ENCODE assay signal across 20 cellular contexts in genomic region chr4:52877006-52877405, GRCh38. TPM values are rescaled to one million over a fixed set of nuclear protein-coding genes. Genes with fewer than 3 reads are reported as not detected.
"Had no signal": no experiment of that assay in that cellular context is flagged by ENCODE, and none has a peak within 500 bp of the region (broad histone marks: within the 10 kb centered on the region; RNA-seq: fewer than 3 reads in every experiment).

No MANE protein-coding gene starts in this region.

- H3K27me3 ChIP-seq: brain microvascular endothelial cell, colonic mucosa, foreskin keratinocyte, transverse colon, uterus had no signal

- ATAC-seq: activated CD4-positive, CD25-positive, alpha-beta regulatory T cell treated with anti-CD3 and anti-CD28 coated beads, Interleukin-2, amount 50 U/mL, for 24 hours; activated naive CD8-positive, alpha-beta T cell treated with anti-CD3 and anti-CD28 coated beads, Interleukin-2, amount 50 U/mL, for 24 hours; activated T-cell treated with anti-CD3 and anti-CD28 coated beads, Interleukin-2, amount 50 U/mL, for 4 hours; foreskin keratinocyte had no signal

- H3K4me3 Mint-ChIP-seq: activated CD4-positive, alpha-beta T cell treated with anti-CD3 and anti-CD28 coated beads, Interleukin-2, amount 10 ng/mL, durations not matched to agents 7 days and 5 days; activated naive CD4-positive, alpha-beta T cell treated with anti-CD3 and anti-CD28 coated beads, Interleukin-2, amount 10 ng/mL, durations not matched to agents 7 days and 5 days; activated naive CD8-positive, alpha-beta T cell treated with anti-CD3 and anti-CD28 coated beads, Interleukin-2, amount 50 U/mL, for 24 hours; activated T-cell treated with anti-CD3 and anti-CD28 coated beads, Interleukin-2, amount 50 U/mL, for 4 hours; central memory CD8-positive, alpha-beta T cell; natural killer cell treated with Interleukin-12 subunit alpha and Interleukin-12 subunit beta and Interleukin-15 and Interleukin-18, amount 100 ng/mL, for 72 hours had no signal

- DNase-seq: activated CD4-positive, alpha-beta T cell treated with anti-CD3 and anti-CD28 coated beads, Interleukin-2, amount 10 ng/mL, durations not matched to agents 7 days and 5 days; activated CD8-positive, alpha-beta memory T cell treated with anti-CD3 and anti-CD28 coated beads, Interleukin-2, amount 50 U/mL, for 4 hours; activated effector memory CD4-positive, alpha-beta T cell treated with Interleukin-2 at 50 U/mL for 16 hours; activated naive CD4-positive, alpha-beta T cell treated with anti-CD3 and anti-CD28 coated beads, Interleukin-2, amount 10 ng/mL, durations not matched to agents 7 days and 5 days; activated naive CD8-positive, alpha-beta T cell treated with anti-CD3 and anti-CD28 coated beads, Interleukin-2, amount 50 U/mL, for 24 hours; activated T-cell treated with anti-CD3 and anti-CD28 coated beads, Interleukin-2, amount 50 U/mL, for 4 hours; anterior cingulate cortex; brain microvascular endothelial cell; colonic mucosa; foreskin keratinocyte; stimulated activated CD4-positive, alpha-beta T cell treated with anti-CD3 and anti-CD28 coated beads, Interleukin-12 subunit alpha, Interleukin-12 subunit beta, amount 100 ng/mL, for 4 hours; stimulated activated CD4-positive, alpha-beta T cell treated with anti-CD3 and anti-CD28 coated beads, Interleukin-1b, Interleukin-23, amount 100 ng/mL, for 48 hours; stimulated activated CD8-positive, alpha-beta memory T cell treated with anti-CD3 and anti-CD28 coated beads, Interleukin-4, amount 100 ng/mL, for 48 hours; stimulated activated naive CD4-positive, alpha-beta T cell; substantia nigra; transverse colon; uterus had no signal

- H3K9me3 ChIP-seq: colonic mucosa, transverse colon, uterus had no signal

- H3K9me3 Mint-ChIP-seq: activated CD4-positive, alpha-beta T cell treated with anti-CD3 and anti-CD28 coated beads, Interleukin-2, amount 10 ng/mL, durations not matched to agents 7 days and 5 days; activated naive CD4-positive, alpha-beta T cell treated with anti-CD3 and anti-CD28 coated beads, Interleukin-2, amount 10 ng/mL, durations not matched to agents 7 days and 5 days; activated naive CD8-positive, alpha-beta T cell treated with anti-CD3 and anti-CD28 coated beads, Interleukin-2, amount 50 U/mL, for 24 hours; activated T-cell treated with anti-CD3 and anti-CD28 coated beads, Interleukin-2, amount 50 U/mL, for 4 hours; central memory CD8-positive, alpha-beta T cell; natural killer cell treated with Interleukin-12 subunit alpha and Interleukin-12 subunit beta and Interleukin-15 and Interleukin-18, amount 100 ng/mL, for 72 hours had no signal

- H3K27ac Mint-ChIP-seq: activated CD4-positive, alpha-beta T cell treated with anti-CD3 and anti-CD28 coated beads, Interleukin-2, amount 10 ng/mL, durations not matched to agents 7 days and 5 days; activated naive CD4-positive, alpha-beta T cell treated with anti-CD3 and anti-CD28 coated beads, Interleukin-2, amount 10 ng/mL, durations not matched to agents 7 days and 5 days; activated naive CD8-positive, alpha-beta T cell treated with anti-CD3 and anti-CD28 coated beads, Interleukin-2, amount 50 U/mL, for 24 hours; natural killer cell treated with Interleukin-12 subunit alpha and Interleukin-12 subunit beta and Interleukin-15 and Interleukin-18, amount 100 ng/mL, for 72 hours had no signal

- H3K27ac ChIP-seq: brain microvascular endothelial cell, colonic mucosa, foreskin keratinocyte, transverse colon, uterus had no signal

- H3K4me3 ChIP-seq: colonic mucosa, transverse colon, uterus had no signal

- H3K27me3 Mint-ChIP-seq: activated CD4-positive, alpha-beta T cell treated with anti-CD3 and anti-CD28 coated beads, Interleukin-2, amount 10 ng/mL, durations not matched to agents 7 days and 5 days; activated naive CD4-positive, alpha-beta T cell treated with anti-CD3 and anti-CD28 coated beads, Interleukin-2, amount 10 ng/mL, durations not matched to agents 7 days and 5 days; activated naive CD8-positive, alpha-beta T cell treated with anti-CD3 and anti-CD28 coated beads, Interleukin-2, amount 50 U/mL, for 24 hours; central memory CD8-positive, alpha-beta T cell; natural killer cell treated with Interleukin-12 subunit alpha and Interleukin-12 subunit beta and Interleukin-15 and Interleukin-18, amount 100 ng/mL, for 72 hours had no signal

- H3K4me1 ChIP-seq: colonic mucosa, foreskin keratinocyte, uterus had no signal

- H3K36me3 ChIP-seq: brain microvascular endothelial cell, colonic mucosa, transverse colon, uterus had no signal

- H3K4me1 Mint-ChIP-seq: central memory CD8-positive, alpha-beta T cell had no signal

RNA-seq across cellular contexts. Expression of gene RASL11B, which starts 14.9 kb away (rescaled TPM):
- total RNA-seq: natural killer cell treated with Interleukin-12 subunit alpha and Interleukin-12 subunit beta and Interleukin-15 and Interleukin-18, amount 100 ng/mL, for 72 hours had no signal
